1 cellular context compared by ENCODE assay signal in genomic region chr1:1692324-1692713, GRCh38.
A peak's percentile ranks its signal among the peaks of the same experiment; 100 is the strongest.
TF ChIP-seq lines count a peak whose summit lies in the region.

No MANE protein-coding gene starts in this region.

TF ChIP-seq in H1, 55 proteins besides CTCF, POLR2A, EP300 and RAD21:
- TF ChIP-seq PHF8 (conservative IDR thresholded peaks at IDR 0.05; ENCODE audit: low read depth, low read length): 0 out of 2 replicates have a peak, but pooled peaks have one; percentile 24
